Comparison of ENCODE assay signal across 9 cellular contexts in genomic region chr1:163535807-163536206, GRCh38.
DNase-seq lines count a peak whose midpoint lies in the region; ATAC-seq and TF ChIP-seq lines count a peak whose summit lies in the region.
"Had no signal": no experiment of that assay in that cellular context is flagged by ENCODE, and none has a peak within 500 bp of the region (broad histone marks: within the 10 kb centered on the region; RNA-seq: fewer than 3 reads in every experiment).

No MANE protein-coding gene starts in this region.

- H3K4me3 ChIP-seq in BJ (ENCODE audit: low read depth, low read length) = no peak overlapping the region
- H3K4me3 ChIP-seq in IMR-90 (ENCODE audit: insufficient read depth, low read depth, low read length) = no peak overlapping the region
- H3K4me3 ChIP-seq in SK-N-MC = no peak overlapping the region

- no peak overlapping the region for H4K91ac ChIP-seq in IMR-90 (ENCODE audit: insufficient read depth, low read depth, low read length)

- TF ChIP-seq POLR2A in IMR-90 (IDR thresholded peaks at IDR 0.05; ENCODE audit: low read depth, low read length) = no peak

- H3K9me1 ChIP-seq in IMR-90 (ENCODE audit: insufficient read depth, low read length) = no peaks in the 10 kb centered on the region

- H4K20me1 ChIP-seq in IMR-90 (ENCODE audit: insufficient read depth, low read length) = no peaks in the 10 kb centered on the region

- H3K27ac ChIP-seq in IMR-90 (ENCODE audit: insufficient read depth, low read length) = no peak overlapping the region
- H3K27ac ChIP-seq in SK-N-MC = peak overlapping the region; percentile 57; the same call in 1 of the 2 replicates
- H3K27ac ChIP-seq in CD4-positive, alpha-beta T cell (ENCODE audit: low read depth, low read length) = no peak overlapping the region

- no peaks in the 10 kb centered on the region for H3K36me3 ChIP-seq in BJ (ENCODE audit: control insufficient read depth, insufficient read depth, low read length)
- H3K36me3 ChIP-seq in IMR-90 (ENCODE audit: control insufficient read depth, insufficient read depth, low read length) = no peaks in the 10 kb centered on the region
- no peaks in the 10 kb centered on the region for H3K36me3 ChIP-seq in SK-N-MC (ENCODE audit: insufficient read depth, low read length)

- peak; percentile 35; the same call in 1 of the 2 replicates for TF ChIP-seq RAD21 in IMR-90 (IDR thresholded peaks at IDR 0.05; ENCODE audit: low read length)

- H4K8ac ChIP-seq in IMR-90 (ENCODE audit: low read depth in 2 of 2, low read length in 2 of 2) = no peak overlapping the region

- no peak overlapping the region for H2AK5ac ChIP-seq in IMR-90 (ENCODE audit: low read depth, low read length)

- no peaks in the 10 kb centered on the region for H3K4me1 ChIP-seq in IMR-90 (ENCODE audit: control insufficient read depth, insufficient read depth, low read length)

- TF ChIP-seq CTCF in BJ (IDR thresholded peaks at IDR 0.05; ENCODE audit: insufficient read depth, low read depth, low read length) = peak; percentile 46
- TF ChIP-seq CTCF in IMR-90 (conservative IDR thresholded peaks at IDR 0.05; ENCODE audit: low read depth, low read length) = peak; percentile 28; the same call in 1 of the 2 replicates
- no peak for TF ChIP-seq CTCF in GM20000 (IDR thresholded peaks at IDR 0.05; ENCODE audit: extremely low read depth, missing control alignments)
- no peak for TF ChIP-seq CTCF in CD4-positive, alpha-beta T cell (IDR thresholded peaks at IDR 0.05)

- no peak overlapping the region for H3K9ac ChIP-seq in IMR-90 (ENCODE audit: low read depth, low read length)
- peak overlapping the region; percentile 29 for H3K9ac ChIP-seq in SK-N-MC (ENCODE audit: insufficient read length)

- CTCF ChIA-PET in BJ (lab: Yijun Ruan, JAX) (interaction anchor here (0.7 to 1.9 kb wide), 7 partner anchors 9 to 1538 kb away, joined by 3 to 12 read pairs (median 3); no protein-coding TSS in a partner anchor), IMR-90 (lab: Yijun Ruan, JAX) (no interaction called here)
- CTCF ChIA-PET in CD4-positive, alpha-beta T cell (lab: Charles Lee) = no interaction called here
- CTCF ChIA-PET in activated CD8-positive, alpha-beta T cell treated with anti-CD3 and anti-CD28 coated beads, Interleukin-2, amount 10 ng/mL, durations not matched to agents 7 days and 5 days (lab: Charles Lee) = no interaction called here

- H3K9me3 ChIP-seq in IMR-90 (ENCODE audit: control insufficient read depth, insufficient read depth, low read length) (no peaks in the 10 kb centered on the region), SK-N-MC (ENCODE audit: low read depth, low read length) (no peaks in the 10 kb centered on the region)
- no peaks in the 10 kb centered on the region for H3K9me3 ChIP-seq in CD4-positive, alpha-beta T cell (ENCODE audit: control insufficient read depth, low read length)

- H3K23ac ChIP-seq in IMR-90 (ENCODE audit: low read depth, low read length) = no peak overlapping the region

- dilution Hi-C loops in IMR-90 (cut with HindIII; ENCODE audit: low sequenced_read_pairs, unreplicated experiment) = no loop called here

- no peaks in the 10 kb centered on the region for H3K27me3 Mint-ChIP-seq in CD4-positive, alpha-beta T cell
- H3K27me3 Mint-ChIP-seq in activated CD8-positive, alpha-beta T cell treated with anti-CD3 and anti-CD28 coated beads, Interleukin-2, amount 10 ng/mL, durations not matched to agents 7 days and 5 days (ENCODE audit: low read depth) = no peaks in the 10 kb centered on the region

- no peak overlapping the region for H2AK9ac ChIP-seq in IMR-90 (replicated peaks; ENCODE audit: low read depth, low read length, poor library complexity)

- no peak overlapping the region for H2BK5ac ChIP-seq in IMR-90 (ENCODE audit: low read depth, low read length, poor library complexity, severe bottlenecking)

- no peak overlapping the region for H3K27ac Mint-ChIP-seq in CD4-positive, alpha-beta T cell
- no peak overlapping the region for H3K27ac Mint-ChIP-seq in activated CD8-positive, alpha-beta T cell treated with anti-CD3 and anti-CD28 coated beads, Interleukin-2, amount 10 ng/mL, durations not matched to agents 7 days and 5 days
- H3K27ac Mint-ChIP-seq: T-helper 1 cell treated with Interleukin-12 subunit alpha and Interleukin-12 subunit beta and Interleukin-4 antibody, amounts not matched to agents 30 μg/mL and 1 μg/mL, for 36 hours had no signal

- H3K4ac ChIP-seq in IMR-90 (ENCODE audit: low read depth, low read length) = no peak overlapping the region

- in situ Hi-C loops in IMR-90 (cut with MboI; ENCODE audit: low sequenced_read_pairs) = loop anchor here (25.0 kb wide), 1 partner anchor 1526 kb away; no protein-coding TSS in a partner anchor

- no peak overlapping the region for H2BK120ac ChIP-seq in IMR-90 (ENCODE audit: low read depth, low read length)

- H3K56ac ChIP-seq in IMR-90 (ENCODE audit: extremely low read depth, insufficient read depth, low read length) = no peak overlapping the region

- no peak overlapping the region for H2AFZ ChIP-seq in IMR-90 (replicated peaks; ENCODE audit: low read length, poor library complexity)

- no peak overlapping the region for H2BK20ac ChIP-seq in IMR-90 (ENCODE audit: low read depth, low read length)

- H3K18ac ChIP-seq in IMR-90 (ENCODE audit: low read depth, low read length) = no peak overlapping the region

- H3K9me3 Mint-ChIP-seq in CD4-positive, alpha-beta T cell = no peaks in the 10 kb centered on the region
- no peaks in the 10 kb centered on the region for H3K9me3 Mint-ChIP-seq in activated CD8-positive, alpha-beta T cell treated with anti-CD3 and anti-CD28 coated beads, Interleukin-2, amount 10 ng/mL, durations not matched to agents 7 days and 5 days (ENCODE audit: insufficient read depth)
- H3K9me3 Mint-ChIP-seq: T-helper 1 cell treated with Interleukin-12 subunit alpha and Interleukin-12 subunit beta and Interleukin-4 antibody, amounts not matched to agents 30 μg/mL and 1 μg/mL, for 36 hours had no signal

- no peak overlapping the region for H3K4me2 ChIP-seq in IMR-90 (ENCODE audit: low read depth, low read length)

- H3K36me3 Mint-ChIP-seq in CD4-positive, alpha-beta T cell (ENCODE audit: low read depth) = no peaks in the 10 kb centered on the region
- no peaks in the 10 kb centered on the region for H3K36me3 Mint-ChIP-seq in activated CD8-positive, alpha-beta T cell treated with anti-CD3 and anti-CD28 coated beads, Interleukin-2, amount 10 ng/mL, durations not matched to agents 7 days and 5 days (ENCODE audit: low read depth)

- intact Hi-C loops in IMR-90 (cut with micrococcal nuclease) = no loop called here
- intact Hi-C loops in CD4-positive, alpha-beta T cell (cut with DNase I, micrococcal nuclease) = no loop called here

- no peak for DNase-seq in BJ (ENCODE audit: low read depth)
- peak; percentile 5 for DNase-seq in IMR-90
- peak; percentile 70 for DNase-seq in SK-N-MC (ENCODE audit: low read depth, low spot score)
- peak; percentile 26 for DNase-seq in iPS-NIHi7 (ENCODE audit: extremely low spot score)
- no peak for DNase-seq in GM20000 (ENCODE audit: low spot score)
- DNase-seq in CD4-positive, alpha-beta T cell = no peak
- no peak for DNase-seq in activated CD8-positive, alpha-beta T cell treated with anti-CD3 and anti-CD28 coated beads, Interleukin-2, amount 10 ng/mL, durations not matched to agents 7 days and 5 days

- H2BK15ac ChIP-seq in IMR-90 (ENCODE audit: low read depth, low read length) = no peak overlapping the region

- no CpG with 5 or more reads among the region's 3 CpGs for WGBS in IMR-90 (ENCODE audit: extremely low coverage in 2 of 2, insufficient read length in 1 of 2), 2 experiments

- BruUV-seq in IMR-90 (replicated peaks; lab: Mats Ljungman, UMichigan) = no TSS peak

- ATAC-seq in IMR-90 (ENCODE audit: low read depth) = no peak
- ATAC-seq in GM18511 (IDR thresholded peaks at IDR 0.05; ENCODE audit: unreplicated experiment) = no peak
- ATAC-seq in CD4-positive, alpha-beta T cell (ENCODE audit: poor library complexity) = no peak
- no peak for ATAC-seq in activated CD8-positive, alpha-beta T cell treated with anti-CD3 and anti-CD28 coated beads, Interleukin-2, amount 10 ng/mL, durations not matched to agents 7 days and 5 days

- H3K27me3 ChIP-seq in BJ (ENCODE audit: control insufficient read depth, insufficient read depth, low read length) (no peaks in the 10 kb centered on the region), IMR-90 (ENCODE audit: control insufficient read depth, insufficient read depth, low read length) (no peaks in the 10 kb centered on the region)
- no peaks in the 10 kb centered on the region for H3K27me3 ChIP-seq in CD4-positive, alpha-beta T cell (ENCODE audit: control insufficient read depth, insufficient read depth, low read length)

- no peaks in the 10 kb centered on the region for H3K4me1 Mint-ChIP-seq in CD4-positive, alpha-beta T cell (ENCODE audit: low read depth)
- H3K4me1 Mint-ChIP-seq in activated CD8-positive, alpha-beta T cell treated with anti-CD3 and anti-CD28 coated beads, Interleukin-2, amount 10 ng/mL, durations not matched to agents 7 days and 5 days (ENCODE audit: low read depth) = no peaks in the 10 kb centered on the region

- no peak overlapping the region for H3K14ac ChIP-seq in IMR-90 (replicated peaks; ENCODE audit: low read depth, low read length)

- no peaks in the 10 kb centered on the region for H3K79me1 ChIP-seq in IMR-90 (ENCODE audit: low read depth in 1 of 2, low read length in 2 of 2)

- POLR2A ChIA-PET in BJ (lab: Charles Lee) = no interaction called here
- POLR2A ChIA-PET in IMR-90 (lab: Charles Lee; ENCODE audit: unreplicated experiment) = no interaction called here
- POLR2A ChIA-PET in CD4-positive, alpha-beta T cell (lab: Charles Lee) = no interaction called here
- POLR2A ChIA-PET in activated CD8-positive, alpha-beta T cell treated with anti-CD3 and anti-CD28 coated beads, Interleukin-2, amount 10 ng/mL, durations not matched to agents 7 days and 5 days (lab: Charles Lee) = no interaction called here

- no peak overlapping the region for H3K4me3 Mint-ChIP-seq in CD4-positive, alpha-beta T cell
- no peak overlapping the region for H3K4me3 Mint-ChIP-seq in activated CD8-positive, alpha-beta T cell treated with anti-CD3 and anti-CD28 coated beads, Interleukin-2, amount 10 ng/mL, durations not matched to agents 7 days and 5 days
- H3K4me3 Mint-ChIP-seq: T-helper 1 cell treated with Interleukin-12 subunit alpha and Interleukin-12 subunit beta and Interleukin-4 antibody, amounts not matched to agents 30 μg/mL and 1 μg/mL, for 36 hours had no signal

- H4K5ac ChIP-seq in IMR-90 (ENCODE audit: low read depth, low read length) = no peak overlapping the region

TF ChIP-seq in IMR-90, 13 proteins besides CTCF, POLR2A, EP300 and RAD21:
- no peak for TF ChIP-seq BHLHE40 (IDR thresholded peaks at IDR 0.05; ENCODE audit: low read depth, low read length)
- no peak for TF ChIP-seq CHD1 (IDR thresholded peaks at IDR 0.05; ENCODE audit: low read depth, low read length)

Comparison
In these comparisons a context has a peak if more than half of its experiments do, and no peak if none do; other contexts are left out.
1. DNase-seq: peak in IMR-90 (single experiment), SK-N-MC (single experiment) and iPS-NIHi7 (single experiment); none in BJ (single experiment), GM20000 (single experiment), CD4-positive, alpha-beta T cell (0 of 10) and activated CD8-positive, alpha-beta T cell treated with anti-CD3 and anti-CD28 coated beads, Interleukin-2, amount 10 ng/mL, durations not matched to agents 7 days and 5 days (single experiment).
2. CTCF ChIP-seq: peak in BJ (single experiment) and IMR-90 (single experiment); none in GM20000 (single experiment) and CD4-positive, alpha-beta T cell (single experiment).